ENCODE assay signal across 23 cellular contexts in genomic region chr1:43229831-43230780, GRCh38. TPM values are rescaled to one million over a fixed set of nuclear protein-coding genes. Genes with fewer than 3 reads are reported as not detected.
DNase-seq lines count a peak whose midpoint lies in the region; TF ChIP-seq lines count a peak whose summit lies in the region.
"Had no signal": no experiment of that assay in that cellular context is flagged by ENCODE, and none has a peak within 500 bp of the region (broad histone marks: within the 10 kb centered on the region; RNA-seq: fewer than 3 reads in every experiment).

No MANE protein-coding gene starts in this region.

- H3K4me1 ChIP-seq in Caco-2 (peaks cover 11% of the 10 kb centered on the region), A673 (ENCODE audit: insufficient read depth, low read length, poor library complexity, severe bottlenecking) (no peaks in the 10 kb centered on the region)
- H3K4me1 ChIP-seq: BLaER1, colonic mucosa had no signal

- H3K27ac ChIP-seq in VCaP: peak overlapping the region; percentile 23
- H3K27ac ChIP-seq in A673 (ENCODE audit: low read depth, low read length, poor library complexity, severe bottlenecking): no peak overlapping the region
- H3K27ac ChIP-seq: BLaER1, colonic mucosa, spleen had no signal

- CTCF ChIA-PET in Caco-2 (lab: Charles Lee) (interaction anchor here (2.6 kb wide), 1 partner anchor 185 kb away, joined by 9 read pairs; no protein-coding TSS in a partner anchor), Calu3 (lab: Charles Lee) (interaction anchor here (1.1 to 2.2 kb wide), 2 partner anchors 153 to 185 kb away, joined by 4 read pairs; no protein-coding TSS in a partner anchor), A673 (lab: Charles Lee) (no interaction called here)

- H3K36me3 Mint-ChIP-seq in Caco-2 (ENCODE audit: insufficient read depth, unreplicated experiment): no peaks in the 10 kb centered on the region
- no peaks in the 10 kb centered on the region for H3K36me3 Mint-ChIP-seq in progenitor cell of endocrine pancreas (ENCODE audit: insufficient read depth)
- peaks cover 11% of the 10 kb centered on the region for H3K36me3 Mint-ChIP-seq in Calu3 (ENCODE audit: insufficient read depth, unreplicated experiment)
- H3K36me3 Mint-ChIP-seq: naive thymus-derived CD8-positive, alpha-beta T cell; type B pancreatic cell had no signal

- H3K27me3 Mint-ChIP-seq in Caco-2 (ENCODE audit: insufficient read depth, unreplicated experiment) (no peaks in the 10 kb centered on the region), progenitor cell of endocrine pancreas (peaks cover 3% of the 10 kb centered on the region), Calu3 (ENCODE audit: unreplicated experiment) (no peaks in the 10 kb centered on the region)
- H3K27me3 Mint-ChIP-seq: type B pancreatic cell had no signal

- no peak for TF ChIP-seq CTCF in Caco-2 (IDR thresholded peaks at IDR 0.05; ENCODE audit: insufficient read depth in 1 of 2, low read depth in 1 of 2, low read length in 1 of 2, severe bottlenecking in 1 of 2, unreplicated experiment in 1 of 2)
- no peak for TF ChIP-seq CTCF in VCaP (conservative IDR thresholded peaks at IDR 0.05)
- no peak for TF ChIP-seq CTCF in fibroblast of villous mesenchyme (IDR thresholded peaks at IDR 0.05; ENCODE audit: insufficient read depth, low read depth, low read length)
- TF ChIP-seq CTCF in progenitor cell of endocrine pancreas (IDR thresholded peaks at IDR 0.05; ENCODE audit: unreplicated experiment): no peak
- no peak for TF ChIP-seq CTCF in Calu3 (IDR thresholded peaks at IDR 0.05; ENCODE audit: unreplicated experiment)
- TF ChIP-seq CTCF in A673 (conservative IDR thresholded peaks at IDR 0.05; ENCODE audit: low read depth, low read length): no peak

- BruUV-seq in Caco-2 (replicated peaks; lab: Mats Ljungman, UMichigan) (no TSS peak), Calu3 (replicated peaks; lab: Mats Ljungman, UMichigan) (no TSS peak), A673 (replicated peaks; lab: Mats Ljungman, UMichigan) (no TSS peak)

- H3K4me3 ChIP-seq in Caco-2 (ENCODE audit: low read depth, low read length) (no peak overlapping the region), fibroblast of villous mesenchyme (ENCODE audit: low read depth, low read length) (no peak overlapping the region), A673 (ENCODE audit: low read depth, low read length, poor library complexity, severe bottlenecking) (no peak overlapping the region)
- H3K4me3 ChIP-seq: BLaER1, colonic mucosa, spleen had no signal

- peaks cover 23% of the 10 kb centered on the region for H3K4me1 Mint-ChIP-seq in Caco-2 (ENCODE audit: low read depth, unreplicated experiment)
- H3K4me1 Mint-ChIP-seq in progenitor cell of endocrine pancreas (ENCODE audit: low read depth): peaks cover 29% of the 10 kb centered on the region
- H3K4me1 Mint-ChIP-seq in Calu3 (ENCODE audit: low read depth, unreplicated experiment): peaks cover 41% of the 10 kb centered on the region

- H3K36me3 ChIP-seq in Caco-2 (ENCODE audit: control insufficient read depth, insufficient read depth, low read length) (no peaks in the 10 kb centered on the region), A673 (ENCODE audit: insufficient read depth, low read length, poor library complexity, severe bottlenecking) (no peaks in the 10 kb centered on the region)
- H3K36me3 ChIP-seq: BLaER1, colonic mucosa, spleen had no signal

- H3K27ac Mint-ChIP-seq in Caco-2 (ENCODE audit: unreplicated experiment) (peak overlapping the region; percentile 7), progenitor cell of endocrine pancreas (peak overlapping the region; percentile 93), Calu3 (ENCODE audit: unreplicated experiment) (no peak overlapping the region)
- H3K27ac Mint-ChIP-seq: activated naive CD4-positive, alpha-beta T cell treated with anti-CD3 and anti-CD28 coated beads for 36 hours; type B pancreatic cell had no signal

- no peak for DNase-seq in Caco-2
- peak; percentile 21 for DNase-seq in fibroblast of villous mesenchyme (ENCODE audit: low read depth)
- DNase-seq in progenitor cell of endocrine pancreas (ENCODE audit: low spot score, unreplicated experiment): no peak
- DNase-seq in stimulated activated naive CD4-positive, alpha-beta T cell (lab: John Stamatoyannopoulos, UW): no peak
- no peak for DNase-seq in DMS153 treated with DMSO at 0.1 percent for 48 hours (lab: John Stamatoyannopoulos, UW; ENCODE audit: unreplicated experiment)
- no peak for DNase-seq in Calu3
- DNase-seq in A673 (ENCODE audit: low spot score): no peak
- DNase-seq: ACHN; activated CD4-positive, CD25-positive, alpha-beta regulatory T cell; activated naive CD4-positive, alpha-beta T cell treated with anti-CD3 and anti-CD28 coated beads for 36 hours; amygdala; colonic mucosa; DND-41; left ventricle myocardium superior; naive thymus-derived CD8-positive, alpha-beta T cell; NCI-H1417 treated with DMSO at 0.1 percent for 48 hours; NCI-H510A; SIG-M5; spleen had no signal

- H3K9me3 Mint-ChIP-seq in Caco-2 (ENCODE audit: unreplicated experiment) (no peaks in the 10 kb centered on the region), progenitor cell of endocrine pancreas (ENCODE audit: low read depth) (no peaks in the 10 kb centered on the region), Calu3 (ENCODE audit: low read depth, unreplicated experiment) (no peaks in the 10 kb centered on the region)
- H3K9me3 Mint-ChIP-seq: activated naive CD4-positive, alpha-beta T cell treated with anti-CD3 and anti-CD28 coated beads for 36 hours; naive thymus-derived CD8-positive, alpha-beta T cell; type B pancreatic cell had no signal

- POLR2A ChIA-PET in Caco-2 (lab: Charles Lee): no interaction called here
- POLR2A ChIA-PET in A673 (lab: Charles Lee; ENCODE audit: low non-redundant PET): no interaction called here

- H3K4me3 Mint-ChIP-seq in Caco-2 (ENCODE audit: unreplicated experiment): no peak overlapping the region
- H3K4me3 Mint-ChIP-seq in progenitor cell of endocrine pancreas (ENCODE audit: low read depth): no peak overlapping the region
- no peak overlapping the region for H3K4me3 Mint-ChIP-seq in Calu3 (ENCODE audit: low read depth, unreplicated experiment)
- H3K4me3 Mint-ChIP-seq: activated naive CD4-positive, alpha-beta T cell treated with anti-CD3 and anti-CD28 coated beads for 36 hours; naive thymus-derived CD8-positive, alpha-beta T cell; type B pancreatic cell had no signal

- H3K9me3 ChIP-seq in Caco-2: no peaks in the 10 kb centered on the region
- no peaks in the 10 kb centered on the region for H3K9me3 ChIP-seq in A673 (ENCODE audit: low read depth, low read length, poor library complexity, severe bottlenecking)
- H3K9me3 ChIP-seq: BLaER1, colonic mucosa, spleen had no signal

- no peaks in the 10 kb centered on the region for H3K27me3 ChIP-seq in Caco-2 (replicated peaks; ENCODE audit: control insufficient read depth, insufficient read depth, low read length)
- H3K27me3 ChIP-seq in A673 (replicated peaks; ENCODE audit: insufficient read depth, low read depth, low read length, poor library complexity): no peaks in the 10 kb centered on the region
- H3K27me3 ChIP-seq: BLaER1, colonic mucosa had no signal

- intact Hi-C loops in Caco-2 (cut with micrococcal nuclease; ENCODE audit: unreplicated experiment) (loop anchor here (10.0 kb wide), 1 partner anchor 55 kb away; the partner anchor contains the start of gene C1orf210), Calu3 (cut with micrococcal nuclease; ENCODE audit: unreplicated experiment) (loop anchor here (5.0 kb wide), 1 partner anchor 152 kb away; no protein-coding TSS in a partner anchor), A673 (cut with micrococcal nuclease; ENCODE audit: unreplicated experiment) (loop anchor here (5.0 to 10.0 kb wide), 3 partner anchors 295 to 535 kb away; no protein-coding TSS in a partner anchor)

RNA-seq across cellular contexts. Expression of gene TMEM125, which starts 39.7 kb away (rescaled TPM):
- total RNA-seq in Caco-2 (2022) (22.8 and 25.9 TPM in 2 replicates), fibroblast of villous mesenchyme (under 0.01 TPM in 1 of 2 replicates, not detected in the other), progenitor cell of endocrine pancreas (38.7 and 41.1 TPM in 2 replicates), Calu3 (2022) (20.7 and 24.4 TPM in 2 replicates), A673 (2021) (not detected in 2 replicates)
- total RNA-seq: left ventricle myocardium superior; naive thymus-derived CD8-positive, alpha-beta T cell; spleen had no signal

RNA-seq across cellular contexts. Expression of gene C1orf210, which starts 55.3 kb away (rescaled TPM):
- total RNA-seq in Caco-2 (2022) (7.8 and 9.6 TPM in 2 replicates), fibroblast of villous mesenchyme (not detected in 2 replicates), progenitor cell of endocrine pancreas (31.4 and 34.3 TPM in 2 replicates), Calu3 (2022) (16.8 and 19.9 TPM in 2 replicates), A673 (2021) (not detected in 2 replicates)
- total RNA-seq: activated naive CD4-positive, alpha-beta T cell treated with anti-CD3 and anti-CD28 coated beads for 36 hours; left ventricle myocardium superior; naive thymus-derived CD8-positive, alpha-beta T cell; omental fat pad; spleen had no signal

RNA-seq across cellular contexts. Expression of gene CFAP57, which starts 58.0 kb away (rescaled TPM):
- 0.23 and 0.35 TPM in 2 replicates for total RNA-seq in Caco-2 (2022)
- total RNA-seq in fibroblast of villous mesenchyme: under 0.01 TPM in 2 replicates
- total RNA-seq in progenitor cell of endocrine pancreas: 2.2 and 2.3 TPM in 2 replicates
- 0.26 and 0.56 TPM in 2 replicates for total RNA-seq in Calu3 (2022)
- 0.20 and 0.73 TPM in 2 replicates for total RNA-seq in A673 (2021)
- total RNA-seq: left ventricle myocardium superior; naive thymus-derived CD8-positive, alpha-beta T cell; spleen had no signal

RNA-seq across cellular contexts. Expression of gene EBNA1BP2, which starts 58.0 kb away (rescaled TPM):
- total RNA-seq in Caco-2 (2022): 56.3 and 61.6 TPM in 2 replicates
- total RNA-seq in fibroblast of villous mesenchyme: 87.9 and 91.5 TPM in 2 replicates
- 48.8 and 51.7 TPM in 2 replicates for total RNA-seq in progenitor cell of endocrine pancreas
- total RNA-seq in Calu3 (2022): 128 and 132 TPM in 2 replicates
- 145 and 169 TPM in 2 replicates for total RNA-seq in A673 (2021)

Comparison
In these comparisons a context has a peak if more than half of its experiments do, and no peak if none do; other contexts are left out.
1. RNA of gene TMEM125, which starts 39.7 kb away (total RNA-seq): 38.7 to 41.1 TPM in progenitor cell of endocrine pancreas, 22.8 to 25.9 TPM in Caco-2 and 20.7 to 24.4 TPM in Calu3; under 0.01 TPM in fibroblast of villous mesenchyme and not detected in A673; every median in the first group is over 10 times any median in the second.